ENCODE assay signal across 27 cellular contexts in the genomic region with DNA sequence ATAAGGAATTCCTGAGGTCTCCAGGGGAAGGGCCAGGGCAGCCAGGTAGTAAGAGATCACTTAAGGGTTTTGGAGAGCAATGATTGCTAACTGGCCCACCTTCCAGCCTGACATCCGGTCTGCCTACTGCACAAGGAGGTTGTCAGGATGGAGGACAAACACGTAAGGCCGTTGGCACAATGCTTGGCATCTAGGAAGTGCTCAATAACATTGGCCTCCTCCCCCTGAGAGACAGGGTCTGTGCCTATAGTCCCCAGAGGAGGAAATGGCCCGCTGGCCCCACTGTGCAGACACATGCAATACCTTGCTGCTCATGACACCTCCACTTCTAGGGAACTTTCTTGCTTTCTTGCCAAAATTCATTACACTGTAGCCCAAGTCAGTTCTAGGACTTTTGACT.
"Had no signal": no experiment of that assay in that cellular context is flagged by ENCODE, and none has a peak within 500 bp of the region (broad histone marks: within the 10 kb centered on the region; RNA-seq: fewer than 3 reads in every experiment).

No MANE protein-coding gene starts in this region.

- H3K36me3 Mint-ChIP-seq: activated naive CD4-positive, alpha-beta T cell treated with anti-CD3 and anti-CD28 coated beads, Interleukin-2, amount 50 U/mL, for 72 hours; brain; IgD-negative memory B cell had no signal

- H3K27ac ChIP-seq: adrenal gland, SJSA1 had no signal

- H3K27me3 ChIP-seq: adrenal gland had no signal

- H3K36me3 ChIP-seq: adrenal gland, SJSA1 had no signal

- H3K27ac Mint-ChIP-seq: activated CD4-positive, alpha-beta T cell treated with anti-CD3 and anti-CD28 coated beads, Interleukin-2, amount 10 ng/mL, durations not matched to agents 24 days and 14 days; activated CD8-positive, alpha-beta T cell treated with anti-CD3 and anti-CD28 coated beads for 36 hours; activated naive CD4-positive, alpha-beta T cell treated with anti-CD3 and anti-CD28 coated beads for 36 hours; activated naive CD4-positive, alpha-beta T cell treated with anti-CD3 and anti-CD28 coated beads, Interleukin-2, amount 50 U/mL, for 72 hours; IgD-negative memory B cell; T-helper 1 cell treated with Interleukin-12 subunit alpha and Interleukin-12 subunit beta and Interleukin-4 antibody, amounts not matched to agents 30 μg/mL and 1 μg/mL, for 36 hours; T-helper 2 cell treated with Interferon-gamma antibody and Interleukin-4, amounts not matched to agents 5 μg/mL and 100 μg/mL, for 36 hours had no signal

- DNase-seq: activated CD4-positive, alpha-beta T cell treated with anti-CD3 and anti-CD28 coated beads, Interleukin-2, amount 10 ng/mL, durations not matched to agents 24 days and 14 days; activated CD4-positive, alpha-beta T cell treated with anti-CD3 and anti-CD28 coated beads, Interleukin-2, amount 50 U/mL, for 4 hours; activated CD8-positive, alpha-beta T cell treated with anti-CD3 and anti-CD28 coated beads for 36 hours; activated gamma-delta T cell treated with Interleukin-2 at 50 U/mL for 16 hours; activated naive CD4-positive, alpha-beta T cell treated with anti-CD3 and anti-CD28 coated beads for 36 hours; activated T-cell treated with anti-CD3 and anti-CD28 coated beads, Interleukin-2, amount 50 U/mL, for 1 hour; caudate nucleus; Karpas-422; KBM-7; NCI-H1048; NCI-H1105 treated with DMSO at 0.1 percent for 48 hours; NCI-H1436; NCI-H1694; NCI-H1930; NCI-H2081 treated with DMSO at 0.1 percent for 48 hours; NCI-H226; NCI-H524 treated with DMSO at 0.1 percent for 48 hours; SHP77; SK-N-SH had no signal

- H3K4me3 Mint-ChIP-seq: activated CD4-positive, alpha-beta T cell treated with anti-CD3 and anti-CD28 coated beads, Interleukin-2, amount 10 ng/mL, durations not matched to agents 24 days and 14 days; activated CD8-positive, alpha-beta T cell treated with anti-CD3 and anti-CD28 coated beads for 36 hours; activated naive CD4-positive, alpha-beta T cell treated with anti-CD3 and anti-CD28 coated beads for 36 hours; brain; IgD-negative memory B cell; T-helper 1 cell treated with Interleukin-12 subunit alpha and Interleukin-12 subunit beta and Interleukin-4 antibody, amounts not matched to agents 30 μg/mL and 1 μg/mL, for 36 hours; T-helper 2 cell treated with Interferon-gamma antibody and Interleukin-4, amounts not matched to agents 5 μg/mL and 100 μg/mL, for 36 hours had no signal

- ATAC-seq: activated CD8-positive, alpha-beta T cell treated with anti-CD3 and anti-CD28 coated beads for 36 hours; activated naive CD4-positive, alpha-beta T cell treated with anti-CD3 and anti-CD28 coated beads, Interleukin-2, amount 50 U/mL, for 72 hours; Panc1 had no signal

- H3K9me3 Mint-ChIP-seq: activated CD4-positive, alpha-beta T cell treated with anti-CD3 and anti-CD28 coated beads, Interleukin-2, amount 10 ng/mL, durations not matched to agents 24 days and 14 days; activated CD8-positive, alpha-beta T cell treated with anti-CD3 and anti-CD28 coated beads for 36 hours; activated naive CD4-positive, alpha-beta T cell treated with anti-CD3 and anti-CD28 coated beads for 36 hours; activated naive CD4-positive, alpha-beta T cell treated with anti-CD3 and anti-CD28 coated beads, Interleukin-2, amount 50 U/mL, for 72 hours; IgD-negative memory B cell; T-helper 1 cell treated with Interleukin-12 subunit alpha and Interleukin-12 subunit beta and Interleukin-4 antibody, amounts not matched to agents 30 μg/mL and 1 μg/mL, for 36 hours; T-helper 2 cell treated with Interferon-gamma antibody and Interleukin-4, amounts not matched to agents 5 μg/mL and 100 μg/mL, for 36 hours had no signal

- H3K9me3 ChIP-seq: adrenal gland, SJSA1, SK-N-SH had no signal

- H3K9ac ChIP-seq: SK-N-SH had no signal

- H3K4me2 ChIP-seq: SK-N-SH had no signal

- H3K4me1 Mint-ChIP-seq: activated CD4-positive, alpha-beta T cell treated with anti-CD3 and anti-CD28 coated beads, Interleukin-2, amount 10 ng/mL, durations not matched to agents 24 days and 14 days; IgD-negative memory B cell had no signal

- H3K4me1 ChIP-seq: adrenal gland, SJSA1 had no signal

- H3K4me3 ChIP-seq: adrenal gland, SJSA1 had no signal
